Comparison of ENCODE assay signal across 15 cellular contexts in the genomic region with DNA sequence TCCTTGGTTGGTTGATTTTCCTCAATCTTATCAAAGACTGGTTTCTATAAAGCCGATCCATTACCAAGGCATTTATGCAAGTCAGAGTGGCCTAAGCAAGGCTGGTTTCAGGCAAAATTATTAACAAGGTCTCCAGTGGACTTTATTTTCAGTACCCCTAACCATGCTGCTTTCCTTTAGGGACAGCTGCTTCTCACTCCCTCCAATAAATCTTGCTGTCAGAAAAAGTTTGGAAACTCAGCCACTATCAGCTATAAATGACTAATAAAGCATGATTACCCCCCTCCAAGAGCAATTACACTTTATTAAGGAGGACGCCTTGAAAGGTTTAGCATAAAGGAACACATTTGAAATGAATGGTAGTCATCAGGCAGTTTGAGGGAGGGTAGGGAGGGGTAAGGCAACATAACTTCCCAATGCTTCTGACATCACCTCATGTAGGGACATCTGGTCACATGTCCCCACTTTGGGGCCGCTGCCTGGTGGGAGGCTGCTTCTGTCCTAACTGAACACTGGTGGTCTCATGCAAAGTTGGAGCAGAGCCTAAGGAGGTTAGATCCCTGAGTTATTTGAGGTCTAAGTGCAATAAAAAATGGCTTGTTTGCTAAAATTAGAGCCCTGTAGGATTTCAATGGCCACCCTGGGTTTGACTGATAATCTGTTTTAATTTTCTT. TPM values are rescaled to one million over a fixed set of nuclear protein-coding genes. Genes with fewer than 3 reads are reported as not detected.
DNase-seq lines count a peak whose midpoint lies in the region; ATAC-seq, FAIRE-seq and TF ChIP-seq lines count a peak whose summit lies in the region.
"Had no signal": no experiment of that assay in that cellular context is flagged by ENCODE, and none has a peak within 500 bp of the region (broad histone marks: within the 10 kb centered on the region; RNA-seq: fewer than 3 reads in every experiment).

No MANE protein-coding gene starts in this region.

- H4K8ac ChIP-seq in H1 (ENCODE audit: extremely low read depth, insufficient read depth, low read length) (no peak overlapping the region), neuronal stem cell (ENCODE audit: low read depth, low read length) (no peak overlapping the region)

- WGBS in H1 (ENCODE audit: extremely low coverage in 1 of 2, insufficient coverage in 1 of 2, insufficient read length in 1 of 2, insufficient replicate concordance in 2 of 2, low coverage in 1 of 2, low lambda C conversion rate in 2 of 2, missing lambda C conversion rate in 1 of 2), 2 experiments: 93% methylated on average over 3 of the region's 3 CpGs; no CpG with 5 or more reads in 1 of the 2 experiments
- no CpG with 5 or more reads among the region's 3 CpGs for WGBS in neuronal stem cell (ENCODE audit: extremely low coverage in 2 of 2, insufficient read length in 2 of 2, insufficient replicate concordance in 1 of 2), 2 donors

- H3K27me3 ChIP-seq in H1 (replicated peaks in 1 of 4; ENCODE audit: control insufficient read depth in 3 of 4, extremely low read depth in 1 of 4, insufficient read depth in 3 of 4, low read length in 3 of 4): no peaks in the 10 kb centered on the region
- H3K27me3 ChIP-seq in neuronal stem cell (ENCODE audit: control insufficient read depth in 3 of 3, insufficient read depth in 3 of 3, low read depth in 1 of 3, low read length in 3 of 3): no peaks in the 10 kb centered on the region
- H3K27me3 ChIP-seq: SJCRH30 had no signal

- no peaks in the 10 kb centered on the region for H4K20me1 ChIP-seq in H1 (replicated peaks in 1 of 2; ENCODE audit: control insufficient read depth in 1 of 2, insufficient read depth in 2 of 2, low read length in 2 of 2)

- TF ChIP-seq RAD21 in H1 (IDR thresholded peaks at IDR 0.05 in 1 of 2, conservative IDR thresholded peaks at IDR 0.05 in 1 of 2; ENCODE audit: low read depth in 2 of 2, low read length in 2 of 2): no peak

- no peak overlapping the region for H2AFZ ChIP-seq in H1 (ENCODE audit: low read length)
- H2AFZ ChIP-seq in neuronal stem cell (ENCODE audit: low read length): peak overlapping the region; percentile 80

- H3K27ac ChIP-seq in H1 (ENCODE audit: low read depth, low read length): no peak overlapping the region
- H3K27ac ChIP-seq in neuronal stem cell (replicated peaks; ENCODE audit: low read length): no peak overlapping the region
- H3K27ac ChIP-seq: SJCRH30 had no signal

- no peak overlapping the region for H3K9ac ChIP-seq in H1 (replicated peaks in 1 of 4; ENCODE audit: extremely low read depth in 1 of 4, low read depth in 3 of 4, low read length in 3 of 4)
- no peak overlapping the region for H3K9ac ChIP-seq in neuronal stem cell (ENCODE audit: low read depth, low read length, poor library complexity)

- no peak overlapping the region for H3K56ac ChIP-seq in H1 (replicated peaks; ENCODE audit: insufficient read length, low read depth, low read length)

- H3K4me3 ChIP-seq in H1 (ENCODE audit: extremely low read depth in 1 of 4, insufficient read depth in 2 of 4, low read depth in 3 of 4, low read length in 4 of 4) (no peak overlapping the region), neuronal stem cell (ENCODE audit: low read length in 2 of 2) (no peak overlapping the region)
- H3K4me3 ChIP-seq: SJCRH30 had no signal

- no peaks in the 10 kb centered on the region for H3K23me2 ChIP-seq in H1 (ENCODE audit: low read depth, low read length)

- H2BK12ac ChIP-seq in H1 (ENCODE audit: low read depth, low read length) (no peak overlapping the region), neuronal stem cell (ENCODE audit: low read length) (peak overlapping the region; percentile 51)

- TF ChIP-seq POLR2A in H1 (IDR thresholded peaks at IDR 0.05; ENCODE audit: control extremely low read depth in 1 of 2, low read depth in 2 of 2, low read length in 2 of 2): no peak

- FAIRE-seq in H1 (lab: Jason Lieb, UNC): no peak

- in situ Hi-C loops in G401 (cut with HindIII; ENCODE audit: low sequenced_read_pairs): no loop called here

- no peak overlapping the region for H4K91ac ChIP-seq in H1 (replicated peaks; ENCODE audit: insufficient read length, low read length)
- no peak overlapping the region for H4K91ac ChIP-seq in neuronal stem cell (ENCODE audit: low read depth, low read length, poor library complexity)

- ATAC-seq in GM18498 (IDR thresholded peaks at IDR 0.05; ENCODE audit: unreplicated experiment) (no peak), HG02642 (IDR thresholded peaks at IDR 0.05; ENCODE audit: poor library complexity, unreplicated experiment) (no peak)

- no peaks in the 10 kb centered on the region for H3K79me1 ChIP-seq in H1 (ENCODE audit: low read depth, low read length)
- no peaks in the 10 kb centered on the region for H3K79me1 ChIP-seq in neuronal stem cell (ENCODE audit: low read depth, low read length)

- H3K18ac ChIP-seq in H1 (ENCODE audit: extremely low read depth, low read length) (no peak overlapping the region), neuronal stem cell (ENCODE audit: low read length) (peak overlapping the region; percentile 68)

- CTCF ChIA-PET in HEK293T (lab: Yijun Ruan, JAX): no interaction called here
- CTCF ChIA-PET in H1 (lab: Charles Lee; ENCODE audit: partially characterized antibody): interaction anchor here (0.6 to 1.4 kb wide), 4 partner anchors 8 to 95 kb away, joined by 3 to 5 read pairs (median 4); no protein-coding TSS in a partner anchor

- DNase-seq in G401 (ENCODE audit: low spot score): peak; percentile 58
- no peak for DNase-seq in HEK293T (ENCODE audit: extremely low spot score)
- no peak for DNase-seq in H1 (ENCODE audit: low read depth in 1 of 2, low spot score in 2 of 2)
- DNase-seq in neuronal stem cell (ENCODE audit: low spot score): no peak
- no peak for DNase-seq in occipital lobe (lab: John Stamatoyannopoulos, UW)
- DNase-seq: CD8-positive, alpha-beta memory T cell; H7; NCI-H2029; NCI-H524 treated with DMSO at 0.1 percent for 48 hours; SJCRH30 had no signal

- H2BK5ac ChIP-seq in H1 (ENCODE audit: low read depth, low read length): no peak overlapping the region
- H2BK5ac ChIP-seq in neuronal stem cell (ENCODE audit: low read length): no peak overlapping the region

- no peak overlapping the region for H3K4me2 ChIP-seq in H1 (ENCODE audit: insufficient read depth in 1 of 2, low read depth in 2 of 2, low read length in 2 of 2)
- H3K4me2 ChIP-seq in neuronal stem cell (ENCODE audit: insufficient read depth, low read length, poor library complexity, severe bottlenecking): no peak overlapping the region

- H3K9me3 ChIP-seq in H1 (ENCODE audit: insufficient read depth in 2 of 2, low read depth in 1 of 2, low read length in 1 of 2) (no peaks in the 10 kb centered on the region), neuronal stem cell (replicated peaks in 1 of 2; ENCODE audit: control insufficient read depth in 2 of 2, insufficient read depth in 1 of 2, low read depth in 1 of 2, low read length in 2 of 2) (no peaks in the 10 kb centered on the region)
- H3K9me3 ChIP-seq: SJCRH30 had no signal

- H2BK15ac ChIP-seq in H1 (ENCODE audit: low read length) (no peak overlapping the region), neuronal stem cell (ENCODE audit: low read length) (no peak overlapping the region)

- H3K23ac ChIP-seq in H1 (ENCODE audit: insufficient read length) (no peak overlapping the region), neuronal stem cell (ENCODE audit: low read depth, low read length, poor library complexity) (no peak overlapping the region)

- H2AK5ac ChIP-seq in H1 (ENCODE audit: low read depth, low read length) (no peak overlapping the region), neuronal stem cell (ENCODE audit: low read depth, low read length) (no peak overlapping the region)

- POLR2A ChIA-PET in HEK293T (lab: Yijun Ruan, JAX) (no interaction called here), H1 (lab: Charles Lee; ENCODE audit: partially characterized antibody) (no interaction called here)

- H3K36me3 ChIP-seq in H1 (ENCODE audit: control insufficient read depth in 2 of 4, insufficient read depth in 4 of 4, low read length in 3 of 4) (no peaks in the 10 kb centered on the region), neuronal stem cell (replicated peaks in 1 of 2; ENCODE audit: control insufficient read depth in 2 of 2, insufficient read depth in 2 of 2, low read length in 2 of 2) (no peaks in the 10 kb centered on the region)
- H3K36me3 ChIP-seq: SJCRH30 had no signal

- H3K4ac ChIP-seq in H1 (replicated peaks; ENCODE audit: insufficient read length, low read depth, low read length) (no peak overlapping the region), neuronal stem cell (ENCODE audit: low read length) (no peak overlapping the region)

- no peak for TF ChIP-seq EP300 in H1 (IDR thresholded peaks at IDR 0.05; ENCODE audit: borderline replicate concordance in 1 of 2, low read depth in 2 of 2, low read length in 2 of 2)

- H3K4me1 ChIP-seq in H1 (replicated peaks in 1 of 4; ENCODE audit: control insufficient read depth in 3 of 4, insufficient read depth in 4 of 4, low read length in 3 of 4): peaks cover 0 to 4% (median 2%) of the 10 kb centered on the region in 4 experiments; a peak in 2 of 7 replicates
- peaks cover 20 to 23% of the 10 kb centered on the region in 2 donors for H3K4me1 ChIP-seq in neuronal stem cell (ENCODE audit: control insufficient read depth in 2 of 2, insufficient read depth in 1 of 2, low read depth in 1 of 2, low read length in 2 of 2)

- H2BK120ac ChIP-seq in H1 (replicated peaks; ENCODE audit: low read depth, low read length): no peak overlapping the region
- H2BK120ac ChIP-seq in neuronal stem cell (ENCODE audit: low read depth, low read length): no peak overlapping the region

- TF ChIP-seq CTCF in H1 (IDR thresholded peaks at IDR 0.05; ENCODE audit: control extremely low read depth in 1 of 3, insufficient read depth in 1 of 3, low read depth in 1 of 3, low read length in 3 of 3): no peak

- H3K79me2 ChIP-seq in H1 (ENCODE audit: control insufficient read depth in 1 of 2, insufficient read depth in 2 of 2, low read length in 2 of 2): no peaks in the 10 kb centered on the region

- 0 out of 2 replicates have a peak overlapping the region, but pooled peaks have one; percentile 24 for H2BK20ac ChIP-seq in H1 (ENCODE audit: low read length)

- H3K14ac ChIP-seq in H1 (ENCODE audit: insufficient read length): no peak overlapping the region
- H3K14ac ChIP-seq in neuronal stem cell (ENCODE audit: low read length): no peak overlapping the region

- H4K5ac ChIP-seq in H1 (ENCODE audit: insufficient read length, low read depth, low read length): no peak overlapping the region

RNA-seq across cellular contexts. Expression of a gene that starts 58.0 kb away (rescaled TPM):
- total RNA-seq in G401 (2014; rRNA removed; shearing (Covaris generic)): 98.4 and 118 TPM in 2 replicates
- total RNA-seq in H1 (2021; fragmentation: NEBNext Ultra II Directional; extraction: Animal tissue kit (Norgen Biotek cat#: 25700)): 14.0 and 14.9 TPM in 2 replicates
- 7.9 and 11.2 TPM in 2 replicates for polyA plus RNA-seq in H1 (2011; rRNA removed)
- 7.3 TPM for polyA plus RNA-seq in H1 (2011; cell fraction: cytosol; rRNA removed)
- 18.8 TPM for polyA plus RNA-seq in H1 (2011; cell fraction: nucleus; rRNA removed)
- polyA plus RNA-seq in H1 (2012, experiment 1 of 2): 8.3 to 9.3 TPM (median 8.6 TPM) in 4 replicates
- 5.4 TPM for polyA plus RNA-seq in H1 (2012, experiment 2 of 2)
- polyA plus RNA-seq in H1 (2013, experiment 1 of 2): 15.4 TPM
- polyA plus RNA-seq in H1 (2013, experiment 2 of 2): 16.8 TPM
- 9.1 and 9.8 TPM in 2 replicates for polyA minus RNA-seq in H1 (2011; rRNA and poly(A)+ RNA removed)
- 4.0 TPM for polyA minus RNA-seq in H1 (2011; cell fraction: cytosol; rRNA and poly(A)+ RNA removed)
- polyA minus RNA-seq in H1 (2011; cell fraction: nucleus; rRNA and poly(A)+ RNA removed): 6.7 TPM
- polyA plus RNA-seq in neuronal stem cell (2013, experiment 1 of 2): 13.8 TPM
- 13.1 TPM for polyA plus RNA-seq in neuronal stem cell (2013, experiment 2 of 2)
- total RNA-seq in occipital lobe: 25.1 TPM
- total RNA-seq: CD8-positive, alpha-beta memory T cell; HT-29; RPMI7951 had no signal
- polyA plus RNA-seq: CD8-positive, alpha-beta memory T cell; IgD-negative memory B cell had no signal
